In the genomic region with DNA sequence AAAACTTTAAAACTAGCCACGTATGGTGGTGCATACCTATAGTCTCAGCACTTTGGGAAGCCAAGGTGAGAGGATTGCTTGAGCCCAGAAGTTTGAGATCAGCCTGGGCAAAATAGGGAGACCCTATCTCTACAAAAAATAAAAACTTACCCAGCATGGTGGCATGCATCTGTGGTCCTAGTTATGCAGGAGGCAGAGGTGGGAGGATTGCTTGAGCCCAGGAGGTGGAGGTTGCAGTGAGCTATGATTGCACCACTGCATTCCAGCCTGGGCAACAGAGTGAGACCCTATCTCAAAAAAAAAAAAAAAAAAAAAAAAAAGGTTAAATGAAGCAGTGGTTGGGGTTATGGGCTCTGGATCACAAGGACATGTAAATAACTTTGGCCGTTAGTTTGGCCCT, we compare ENCODE assay signal across 5 cellular contexts. TPM values are rescaled to one million over a fixed set of nuclear protein-coding genes. Genes with fewer than 3 reads are reported as not detected.
A peak's percentile ranks its signal among the peaks of the same experiment; 100 is the strongest.
DNase-seq lines count a peak whose midpoint lies in the region; ATAC-seq, FAIRE-seq and TF ChIP-seq lines count a peak whose summit lies in the region.
"Not testable (repeated sequence)": the region's sequence is repeated elsewhere in the genome, so short reads cannot be mapped to it uniquely, and the experiment has no call there.
"Had no signal": no experiment of that assay in that cellular context is flagged by ENCODE, and none has a peak within 500 bp of the region (broad histone marks: within the 10 kb centered on the region; RNA-seq: fewer than 3 reads in every experiment).

No MANE protein-coding gene starts in this region.

- not testable (repeated sequence) for H3K4me1 ChIP-seq in HEK293 (ENCODE audit: control insufficient read depth, insufficient read depth, low read length); K562 (replicated peaks in 1 of 2; ENCODE audit: control insufficient read depth in 2 of 2, insufficient read depth in 2 of 2, low read length in 2 of 2); endodermal cell (ENCODE audit: control insufficient read depth, insufficient read depth, low read length)
- H3K4me1 ChIP-seq in OCI-LY1 (ENCODE audit: insufficient read depth, low read length, severe bottlenecking), result peaks cover 49% of the 10 kb centered on the region

- not testable (repeated sequence) for H3K27ac Mint-ChIP-seq in endodermal cell

- not testable (repeated sequence) for H3K9me2 ChIP-seq in OCI-LY1 (ENCODE audit: low read depth, low read length)

- H3K9ac ChIP-seq in OCI-LY1 (ENCODE audit: low read length); K562 (ENCODE audit: insufficient read depth in 1 of 2, low read depth in 2 of 2, low read length in 2 of 2); endodermal cell (ENCODE audit: extremely low read depth, low read length, poor library complexity, severe bottlenecking): not testable (repeated sequence)

- in situ Hi-C loops in K562 (cut with MboI), result not testable (repeated sequence)

- not testable (repeated sequence) for H2AFZ ChIP-seq in OCI-LY1 (ENCODE audit: low read length); K562 (ENCODE audit: low read depth, low read length)

- not testable (repeated sequence) for H3K9me3 Mint-ChIP-seq in endodermal cell

- H3K4me2 ChIP-seq in OCI-LY1 (ENCODE audit: low read length); K562 (ENCODE audit: insufficient read depth, low read length): not testable (repeated sequence)

- not testable (repeated sequence) for TF ChIP-seq POLR2A in K562 (conservative IDR thresholded peaks at IDR 0.05)

- FAIRE-seq in K562 (lab: Jason Lieb, UNC), result not testable (repeated sequence)

- WGBS in K562 (ENCODE audit: insufficient coverage, low coverage, missing lambda C conversion rate), result 10% methylated on average over 2 of the region's 2 CpGs
- WGBS in endodermal cell (ENCODE audit: insufficient coverage in 1 of 2, insufficient read length in 1 of 2), 2 experiments, result 87 to 100% methylated on average over 1 of the region's 2 CpGs

- not testable (repeated sequence) for H4K20me1 ChIP-seq in OCI-LY1 (ENCODE audit: insufficient read depth, low read length); K562 (replicated peaks; ENCODE audit: control insufficient read depth, insufficient read depth, low read length)

- H3K27ac ChIP-seq in HEK293 (ENCODE audit: extremely low read depth, low read depth, low read length); K562 (ENCODE audit: extremely low read depth, low read depth, low read length); endodermal cell (ENCODE audit: low read depth, low read length): not testable (repeated sequence)
- peak overlapping the region; percentile 50 for H3K27ac ChIP-seq in OCI-LY1 (ENCODE audit: low read depth, low read length, poor library complexity, severe bottlenecking)

- TF ChIP-seq CTCF in HEK293 (tag by site-specific recombination; IDR thresholded peaks at IDR 0.05); OCI-LY1 (IDR thresholded peaks at IDR 0.05; ENCODE audit: low read length); K562 (IDR thresholded peaks at IDR 0.05 in 2 of 3, conservative IDR thresholded peaks at IDR 0.05 in 1 of 3; ENCODE audit: insufficient read depth in 2 of 3, low read depth in 1 of 3, low read length in 3 of 3); endodermal cell (conservative IDR thresholded peaks at IDR 0.05): not testable (repeated sequence)

- POLR2A ChIA-PET in HEK293 (lab: Yijun Ruan, JAX), result interaction anchor here (0.7 kb wide), 1 partner anchor 154 kb away, joined by 3 read pairs; no protein-coding TSS in a partner anchor
- POLR2A ChIA-PET in K562 (lab: Yijun Ruan, JAX), result interaction anchor here (0.6 kb wide), 1 partner anchor 267 kb away, joined by 4 read pairs; no protein-coding TSS in a partner anchor

- not testable (repeated sequence) for TF ChIP-seq EP300 in K562 (IDR thresholded peaks at IDR 0.05; ENCODE audit: low read length)

- peaks cover 20% of the 10 kb centered on the region for H3K36me3 Mint-ChIP-seq in endodermal cell (ENCODE audit: low read depth)

- not testable (repeated sequence) for ATAC-seq in K562

- H3K4me3 ChIP-seq in HEK293 (ENCODE audit: low read depth, low read length); OCI-LY1 (ENCODE audit: low read depth, low read length, poor library complexity, severe bottlenecking); K562; endodermal cell (ENCODE audit: low read length): not testable (repeated sequence)

- H3K27me3 ChIP-seq in OCI-LY1 (ENCODE audit: insufficient read depth, low read length); endodermal cell (ENCODE audit: control insufficient read depth, insufficient read depth, low read length, poor library complexity, severe bottlenecking): not testable (repeated sequence)
- H3K27me3 ChIP-seq in K562 (ENCODE audit: control insufficient read depth in 2 of 2, insufficient read depth in 2 of 2, low read length in 2 of 2), result peaks cover 44 to 58% of the 10 kb centered on the region in 2 experiments

- not testable (repeated sequence) for H3K9me1 ChIP-seq in K562 (ENCODE audit: control insufficient read depth, insufficient read depth, low read length)

- H3K9me3 ChIP-seq in HEK293 (ENCODE audit: control insufficient read depth, insufficient read depth, low read depth, low read length); OCI-LY1 (ENCODE audit: low read length); K562 (replicated peaks; ENCODE audit: control insufficient read depth, insufficient read depth, low read depth, low read length); endodermal cell (ENCODE audit: control insufficient read depth, low read length): not testable (repeated sequence)

- not testable (repeated sequence) for H3K4me1 Mint-ChIP-seq in endodermal cell

- intact Hi-C loops in K562 (cut with micrococcal nuclease), result not testable (repeated sequence)

- H3K4me3 Mint-ChIP-seq in endodermal cell, result not testable (repeated sequence)

- BruUV-seq in K562 (replicated peaks; lab: Mats Ljungman, UMichigan), result not testable (repeated sequence)

- not testable (repeated sequence) for H3K79me2 ChIP-seq in OCI-LY1 (ENCODE audit: insufficient read depth, low read length); K562 (ENCODE audit: control insufficient read depth, insufficient read depth, low read length)

- H3K36me3 ChIP-seq in HEK293 (ENCODE audit: control insufficient read depth in 2 of 2, insufficient read depth in 1 of 2, low read length in 2 of 2), result peaks cover 18 to 29% of the 10 kb centered on the region in 2 experiments
- peaks cover 22% of the 10 kb centered on the region; the same call in 1 of the 2 replicates for H3K36me3 ChIP-seq in OCI-LY1 (ENCODE audit: insufficient read depth, low read length)
- H3K36me3 ChIP-seq in K562 (ENCODE audit: control insufficient read depth, insufficient read depth, low read length); endodermal cell (ENCODE audit: control insufficient read depth, insufficient read depth, low read length): not testable (repeated sequence)

- CTCF ChIA-PET in HEK293 (lab: Yijun Ruan, JAX); K562 (lab: Yijun Ruan, JAX; ENCODE audit: low intra/inter-chr PET ratio): not testable (repeated sequence)

- not testable (repeated sequence) for H3K27me3 Mint-ChIP-seq in endodermal cell (ENCODE audit: insufficient read depth)

- H3F3A ChIP-seq in OCI-LY1 (ENCODE audit: insufficient read depth, low read length), result not testable (repeated sequence)

- DNase-seq in K562 (ENCODE audit: extremely low read depth in 1 of 4, low spot score in 3 of 4), result not testable (repeated sequence)
- peak; percentile 17 for DNase-seq in endodermal cell

- TF ChIP-seq RAD21 in K562 (CRISPR knock-in tag; conservative IDR thresholded peaks at IDR 0.05 in 1 of 2, IDR thresholded peaks at IDR 0.05 in 1 of 2), result not testable (repeated sequence)

RNA-seq across cellular contexts. Expression of a gene that starts 4.7 kb away (rescaled TPM):
- 16.0 and 21.8 TPM in 2 replicates for total RNA-seq in K562 (2011; cell fraction: chromatin; rRNA removed; ENCODE audit: low replicate concordance)
- total RNA-seq in K562 (2011; cell fraction: nucleolus; rRNA removed), result 12.7 and 13.2 TPM in 2 replicates
- total RNA-seq in K562 (2011; cell fraction: nucleoplasm; rRNA removed), result 18.5 and 28.9 TPM in 2 replicates
- 7.9 and 9.8 TPM in 2 replicates for total RNA-seq in K562 (2014; rRNA removed)
- 9.5 and 10.5 TPM in 2 replicates for total RNA-seq in K562 (2014; rRNA removed; fragmentation: Illumina TruSeq; extraction: Trizol)
- 11.3 and 12.0 TPM in 2 replicates for total RNA-seq in K562 (2015; rRNA removed; fragmentation: Illumina TruSeq; extraction: Trizol)
- 23.5 and 26.3 TPM in 2 replicates for total RNA-seq in K562 (2021)
- 8.5 and 14.1 TPM in 2 replicates for polyA plus RNA-seq in K562 (2011; rRNA removed)
- 10.0 and 12.1 TPM in 2 replicates for polyA plus RNA-seq in K562 (2011; cell fraction: cytosol; rRNA removed)
- 7.1 and 7.3 TPM in 2 replicates for polyA plus RNA-seq in K562 (2011; cell fraction: nucleus; rRNA removed)
- 8.7 and 9.8 TPM in 2 replicates for polyA plus RNA-seq in K562 (2012)
- polyA plus RNA-seq in K562 (2014; fragmentation: Illumina TruSeq; extraction: Trizol), result 3.5 and 3.6 TPM in 2 replicates
- 10 to 100 TPM in 1 of 2 experiments, 1 to 10 TPM in 1; 7.1 to 17.3 TPM for polyA plus RNA-seq in K562 (2014; fragmentation: Nextera tagmentation; extraction: Ambion mirVana)
- polyA plus RNA-seq in K562 (2014; rRNA removed), result 10.0 and 11.9 TPM in 2 replicates
- polyA minus RNA-seq in K562 (2011; rRNA and poly(A)+ RNA removed), result 21.2 TPM in 2 replicates
- polyA minus RNA-seq in K562 (2011; cell fraction: cytosol; rRNA and poly(A)+ RNA removed), result 14.4 and 15.7 TPM in 2 replicates
- polyA minus RNA-seq in K562 (2011; cell fraction: nucleus; rRNA and poly(A)+ RNA removed), result 1.8 and 3.7 TPM in 2 replicates
- 10 to 100 TPM; 28.0 to 51.2 TPM for total RNA-seq in endodermal cell
- polyA plus RNA-seq in endodermal cell (2013, experiment 1 of 2), result 21.6 TPM
- 22.1 TPM for polyA plus RNA-seq in endodermal cell (2013, experiment 2 of 2)
- polyA plus RNA-seq: CD14-positive monocyte had no signal

RNA-seq across cellular contexts. Expression of a gene that starts 4.9 kb away (rescaled TPM):
- 6.1 and 6.6 TPM in 2 replicates for total RNA-seq in K562 (2011; cell fraction: chromatin; rRNA removed; ENCODE audit: low replicate concordance)
- total RNA-seq in K562 (2011; cell fraction: nucleolus; rRNA removed), result 5.5 and 5.7 TPM in 2 replicates
- total RNA-seq in K562 (2011; cell fraction: nucleoplasm; rRNA removed), result 6.2 and 9.8 TPM in 2 replicates
- total RNA-seq in K562 (2014; rRNA removed) (11.9 and 15.2 TPM in 2 replicates), K562 (2014; rRNA removed; fragmentation: Illumina TruSeq; extraction: Trizol) (7.0 and 7.9 TPM in 2 replicates), K562 (2015; rRNA removed; fragmentation: Illumina TruSeq; extraction: Trizol) (8.8 and 8.9 TPM in 2 replicates), K562 (2021) (19.1 and 20.0 TPM in 2 replicates), endodermal cell (100 to 1,000 TPM in 1 of 2 donors, 10 to 100 TPM in 1; 81.7 to 108 TPM)
- polyA plus RNA-seq in K562 (2011; rRNA removed) (8.0 TPM in 2 replicates), K562 (2014; fragmentation: Illumina TruSeq; extraction: Trizol) (8.0 and 11.1 TPM in 2 replicates), K562 (2014; fragmentation: Nextera tagmentation; extraction: Ambion mirVana) (1 to 10 TPM; 1.1 to 1.9 TPM), K562 (2014; rRNA removed) (6.3 and 9.1 TPM in 2 replicates)
- 8.2 and 11.5 TPM in 2 replicates for polyA plus RNA-seq in K562 (2011; cell fraction: cytosol; rRNA removed)
- 4.8 and 6.7 TPM in 2 replicates for polyA plus RNA-seq in K562 (2011; cell fraction: nucleus; rRNA removed)
- 9.2 and 17.4 TPM in 2 replicates for polyA plus RNA-seq in K562 (2012)
- 11.1 and 11.8 TPM in 2 replicates for polyA minus RNA-seq in K562 (2011; rRNA and poly(A)+ RNA removed)
- 6.8 and 7.4 TPM in 2 replicates for polyA minus RNA-seq in K562 (2011; cell fraction: cytosol; rRNA and poly(A)+ RNA removed)
- 3.2 and 3.8 TPM in 2 replicates for polyA minus RNA-seq in K562 (2011; cell fraction: nucleus; rRNA and poly(A)+ RNA removed)
- polyA plus RNA-seq in endodermal cell (2013, experiment 1 of 2), result 30.1 TPM
- polyA plus RNA-seq in endodermal cell (2013, experiment 2 of 2), result 27.0 TPM
